Comparison of ENCODE assay signal across 22 cellular contexts in genomic region chr5:127008300-127008975, GRCh38. TPM values are rescaled to one million over a fixed set of nuclear protein-coding genes. Genes with fewer than 3 reads are reported as not detected.
DNase-seq lines count a peak whose midpoint lies in the region; ATAC-seq and TF ChIP-seq lines count a peak whose summit lies in the region.
"Had no signal": no experiment of that assay in that cellular context is flagged by ENCODE, and none has a peak within 500 bp of the region (broad histone marks: within the 10 kb centered on the region; RNA-seq: fewer than 3 reads in every experiment).

No MANE protein-coding gene starts in this region.

- no peaks in the 10 kb centered on the region for H3K9me3 ChIP-seq in heart right ventricle
- H3K9me3 ChIP-seq in left ventricle myocardium inferior (replicated peaks) = no peaks in the 10 kb centered on the region
- no peaks in the 10 kb centered on the region for H3K9me3 ChIP-seq in psoas muscle
- no peaks in the 10 kb centered on the region for H3K9me3 ChIP-seq in mesenchymal stem cell (ENCODE audit: control insufficient read depth, low read length)

- no peak for TF ChIP-seq CTCF in heart right ventricle (IDR thresholded peaks at IDR 0.05)
- TF ChIP-seq CTCF in left ventricle myocardium inferior (IDR thresholded peaks at IDR 0.05; ENCODE audit: borderline replicate concordance) = no peak
- no peak for TF ChIP-seq CTCF in psoas muscle (IDR thresholded peaks at IDR 0.05)
- no peak for TF ChIP-seq CTCF in coronary artery (IDR thresholded peaks at IDR 0.05)

- H3K4ac ChIP-seq in mesenchymal stem cell (ENCODE audit: low read depth in 1 of 2, low read length in 2 of 2) = no peak overlapping the region

- no peak overlapping the region for H2AK5ac ChIP-seq in mesenchymal stem cell (ENCODE audit: low read length, severe bottlenecking)

- no peak overlapping the region for H3K14ac ChIP-seq in mesenchymal stem cell (ENCODE audit: low read length in 2 of 2)

- H3K79me1 ChIP-seq in mesenchymal stem cell (replicated peaks; ENCODE audit: low read length, poor library complexity, severe bottlenecking) = peaks cover 2% of the 10 kb centered on the region

- no peak overlapping the region for H4K8ac ChIP-seq in mesenchymal stem cell (ENCODE audit: low read length)

- no peak overlapping the region for H3K4me2 ChIP-seq in mesenchymal stem cell (ENCODE audit: low read length, poor library complexity, severe bottlenecking)
- H3K4me2 ChIP-seq: BLaER1, KMS-11 had no signal

- no peaks in the 10 kb centered on the region for H3K36me3 ChIP-seq in heart right ventricle
- no peaks in the 10 kb centered on the region for H3K36me3 ChIP-seq in left ventricle myocardium inferior
- no peaks in the 10 kb centered on the region for H3K36me3 ChIP-seq in psoas muscle (ENCODE audit: insufficient read depth in 1 of 2, low read depth in 1 of 2)
- no peaks in the 10 kb centered on the region for H3K36me3 ChIP-seq in mesenchymal stem cell (ENCODE audit: control insufficient read depth in 1 of 2, insufficient read depth in 2 of 2, low read depth in 1 of 2, low read length in 2 of 2)

- H2AFZ ChIP-seq in mesenchymal stem cell (ENCODE audit: low read depth, low read length) = no peak overlapping the region

- H3K27me3 ChIP-seq in heart right ventricle (no peaks in the 10 kb centered on the region), left ventricle myocardium inferior (ENCODE audit: low read depth) (no peaks in the 10 kb centered on the region), psoas muscle (ENCODE audit: insufficient read depth in 3 of 3, low read length in 2 of 3) (no peaks in the 10 kb centered on the region), mesenchymal stem cell (ENCODE audit: control insufficient read depth in 1 of 2, insufficient read depth in 1 of 2, low read length in 2 of 2) (no peaks in the 10 kb centered on the region)
- H3K27me3 ChIP-seq: BLaER1 had no signal

- H3K4me3 ChIP-seq in heart right ventricle = no peak overlapping the region
- no peak overlapping the region for H3K4me3 ChIP-seq in left ventricle myocardium inferior
- peak overlapping the region; percentile 17 for H3K4me3 ChIP-seq in psoas muscle
- H3K4me3 ChIP-seq in mesenchymal stem cell (ENCODE audit: insufficient read depth in 1 of 2, low read depth in 1 of 2, low read length in 2 of 2) = no peak overlapping the region
- H3K4me3 ChIP-seq in coronary artery = no peak overlapping the region
- H3K4me3 ChIP-seq: BLaER1 had no signal

- DNase-seq in heart right ventricle (peak in 1 of 2 donors; percentile 57), Right ventricle myocardium inferior (ENCODE audit: missing footprints) (no peak), left ventricle myocardium inferior (peak; percentile 63), psoas muscle (peak in 1 of 2 donors; percentile 69), germinal center (ENCODE audit: low spot score) (no peak), mesenchymal stem cell (no peak), coronary artery (ENCODE audit: low spot score) (no peak)
- DNase-seq: CD4-positive, CD25-positive, alpha-beta regulatory T cell; DMS153; DND-41; IMR-90; NCI-H1048; NCI-H1417 treated with DMSO at 0.1 percent for 48 hours; NCI-H1694 treated with DMSO at 0.1 percent for 48 hours; NCI-H2081; NCI-H2227 treated with DMSO at 0.1 percent for 48 hours; NCI-H526 treated with DMSO at 0.1 percent for 48 hours; RPMI8226; SHP77 treated with DMSO at 0.1 percent for 48 hours had no signal

- 48 to 64% methylated on average over 6 of the region's 6 CpGs for WGBS in heart right ventricle, 2 donors
- 32 to 36% (median 33%) methylated on average over 6 of the region's 6 CpGs for WGBS in psoas muscle, 3 donors
- WGBS in mesenchymal stem cell = 97% methylated on average over 2 of the region's 6 CpGs

- no peak overlapping the region for H4K91ac ChIP-seq in mesenchymal stem cell (ENCODE audit: low read length)

- ATAC-seq in heart right ventricle (peak in 6 of 8 donors; percentile 31 to 72 (median 52)), Right ventricle myocardium inferior (no peak), psoas muscle (peak in 3 of 4 donors; percentile 53 to 66 (median 53))
- ATAC-seq: HCT116 had no signal

- no peak overlapping the region for H2BK15ac ChIP-seq in mesenchymal stem cell (ENCODE audit: low read depth, poor library complexity, severe bottlenecking)

- H2BK5ac ChIP-seq in mesenchymal stem cell (ENCODE audit: low read depth, low read length, poor library complexity, severe bottlenecking) = no peak overlapping the region

- intact Hi-C loops in heart right ventricle (cut with DNase I) = no loop called here
- intact Hi-C loops in Right ventricle myocardium inferior (cut with DNase I) = no loop called here
- intact Hi-C loops in left ventricle myocardium inferior (cut with micrococcal nuclease) = no loop called here
- intact Hi-C loops in psoas muscle (cut with DNase I) = no loop called here

- no peak overlapping the region for H2BK12ac ChIP-seq in mesenchymal stem cell (ENCODE audit: low read length in 2 of 2)

- no peak overlapping the region for H3K18ac ChIP-seq in mesenchymal stem cell (ENCODE audit: low read depth in 1 of 2, low read length in 2 of 2)

- no peak overlapping the region for H3K9ac ChIP-seq in mesenchymal stem cell (ENCODE audit: low read length)
- H3K9ac ChIP-seq: BLaER1, KMS-11 had no signal

- H3K23ac ChIP-seq in mesenchymal stem cell (ENCODE audit: low read length in 2 of 2) = no peak overlapping the region

- peak overlapping the region in 5 of 10 donors; percentile 21 to 69 (median 34) for H3K27ac ChIP-seq in heart right ventricle
- peak overlapping the region; percentile 68 for H3K27ac ChIP-seq in left ventricle myocardium inferior (replicated peaks)
- H3K27ac ChIP-seq in psoas muscle = peak overlapping the region; percentile 33
- H3K27ac ChIP-seq in mesenchymal stem cell (ENCODE audit: low read length, poor library complexity, severe bottlenecking) = no peak overlapping the region
- H3K27ac ChIP-seq in coronary artery = no peak overlapping the region
- H3K27ac ChIP-seq: BLaER1, KMS-11 had no signal

- no peak overlapping the region for H2BK120ac ChIP-seq in mesenchymal stem cell (ENCODE audit: low read depth, low read length)

- H3K4me1 ChIP-seq in heart right ventricle = peaks cover 0 to 93% (median 58%) of the 10 kb centered on the region in 9 donors
- H3K4me1 ChIP-seq in left ventricle myocardium inferior = peaks cover 89% of the 10 kb centered on the region
- H3K4me1 ChIP-seq in psoas muscle = peaks cover 50% of the 10 kb centered on the region
- H3K4me1 ChIP-seq in mesenchymal stem cell (ENCODE audit: control insufficient read depth, insufficient read depth, low read depth, low read length) = no peaks in the 10 kb centered on the region

RNA-seq across cellular contexts. Expression of gene MARCHF3, which starts 21.9 kb away (rescaled TPM):
- total RNA-seq in heart right ventricle (10 to 100 TPM; 16.8 to 57.4 (median 45.9) TPM), Right ventricle myocardium inferior (30.1 TPM), left ventricle myocardium inferior (35.7 TPM), psoas muscle (10 to 100 TPM in 2 of 4 donors, 1 to 10 TPM in 2; 9.2 to 16.2 (median 12.4) TPM)
- polyA plus RNA-seq in heart right ventricle (10 to 100 TPM in 1 of 2 donors, 1 to 10 TPM in 1; 4.8 to 76.2 TPM), psoas muscle (10 to 100 TPM in 2 of 3 donors, 1 to 10 TPM in 1; 6.0 to 22.0 (median 12.0) TPM)
- polyA plus RNA-seq in mesenchymal stem cell (2013, experiment 1 of 2) = 1.3 TPM
- 1.5 TPM for polyA plus RNA-seq in mesenchymal stem cell (2013, experiment 2 of 2)

Comparison
In these comparisons a context has a peak if more than half of its experiments do, and no peak if none do; other contexts are left out.
1. H3K27ac ChIP-seq: peak in left ventricle myocardium inferior (single experiment) and psoas muscle (single experiment); none in mesenchymal stem cell (single experiment) and coronary artery (0 of 2).